ENCODE assay signal across 11 cellular contexts in the genomic region with DNA sequence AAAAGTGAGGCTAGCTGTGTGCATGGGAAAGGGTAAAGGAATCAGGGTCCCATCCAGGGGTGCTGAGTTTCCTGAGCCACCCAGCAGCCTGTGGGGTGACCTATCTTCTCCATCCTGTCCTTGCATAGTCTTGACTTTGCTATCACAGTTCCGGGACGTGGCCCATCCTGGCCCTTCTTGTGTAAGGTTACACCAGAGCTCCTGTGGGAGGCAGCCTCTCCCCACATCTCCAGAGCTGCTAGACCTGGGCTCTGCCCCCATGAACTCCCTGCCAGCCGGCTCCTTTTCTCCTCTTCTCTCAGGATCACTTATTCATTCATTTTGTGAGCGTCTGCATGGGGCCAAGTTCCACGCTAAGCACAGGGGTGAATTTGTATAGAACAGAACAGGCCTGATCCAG.
DNase-seq lines count a peak whose midpoint lies in the region; ATAC-seq and TF ChIP-seq lines count a peak whose summit lies in the region.
"Had no signal": no experiment of that assay in that cellular context is flagged by ENCODE, and none has a peak within 500 bp of the region (broad histone marks: within the 10 kb centered on the region; RNA-seq: fewer than 3 reads in every experiment).

No MANE protein-coding gene starts in this region.

- H3K9me3 Mint-ChIP-seq in activated CD8-positive, alpha-beta T cell treated with anti-CD3 and anti-CD28 coated beads, Interleukin-2, amount 10 ng/mL, durations not matched to agents 7 days and 5 days (ENCODE audit: insufficient read depth): no peaks in the 10 kb centered on the region
- H3K9me3 Mint-ChIP-seq: activated naive CD4-positive, alpha-beta T cell treated with anti-CD3 and anti-CD28 coated beads, Interleukin-2, amount 50 U/mL, for 72 hours; T-helper 1 cell treated with Interleukin-12 subunit alpha and Interleukin-12 subunit beta and Interleukin-4 antibody, amounts not matched to agents 30 μg/mL and 1 μg/mL, for 36 hours had no signal

- CTCF ChIA-PET in activated CD8-positive, alpha-beta T cell treated with anti-CD3 and anti-CD28 coated beads, Interleukin-2, amount 10 ng/mL, durations not matched to agents 7 days and 5 days (lab: Charles Lee): no interaction called here

- peak; percentile 75 for TF ChIP-seq CTCF in AG09309 (IDR thresholded peaks at IDR 0.05; ENCODE audit: control insufficient read depth, insufficient read depth, low read depth, low read length, missing control alignments)
- peak; percentile 43 for TF ChIP-seq CTCF in kidney epithelial cell (IDR thresholded peaks at IDR 0.05; ENCODE audit: insufficient read depth, low read length, poor library complexity, severe bottlenecking)

- H3K4me1 Mint-ChIP-seq in activated CD8-positive, alpha-beta T cell treated with anti-CD3 and anti-CD28 coated beads, Interleukin-2, amount 10 ng/mL, durations not matched to agents 7 days and 5 days (ENCODE audit: low read depth): peaks cover 17% of the 10 kb centered on the region

- H3K27ac Mint-ChIP-seq in activated CD8-positive, alpha-beta T cell treated with anti-CD3 and anti-CD28 coated beads, Interleukin-2, amount 10 ng/mL, durations not matched to agents 7 days and 5 days: no peak overlapping the region
- H3K27ac Mint-ChIP-seq: T-helper 1 cell treated with Interleukin-12 subunit alpha and Interleukin-12 subunit beta and Interleukin-4 antibody, amounts not matched to agents 30 μg/mL and 1 μg/mL, for 36 hours had no signal

- no peak for ATAC-seq in activated CD8-positive, alpha-beta T cell treated with anti-CD3 and anti-CD28 coated beads, Interleukin-2, amount 10 ng/mL, durations not matched to agents 7 days and 5 days

- no peaks in the 10 kb centered on the region for H3K36me3 ChIP-seq in H7 (replicated peaks; ENCODE audit: control insufficient read depth, insufficient read depth, low read length)
- no peaks in the 10 kb centered on the region for H3K36me3 ChIP-seq in kidney epithelial cell (ENCODE audit: control insufficient read depth, insufficient read depth, low read length)

- H3K36me3 Mint-ChIP-seq in activated CD8-positive, alpha-beta T cell treated with anti-CD3 and anti-CD28 coated beads, Interleukin-2, amount 10 ng/mL, durations not matched to agents 7 days and 5 days (ENCODE audit: low read depth): no peaks in the 10 kb centered on the region
- H3K36me3 Mint-ChIP-seq: activated naive CD4-positive, alpha-beta T cell treated with anti-CD3 and anti-CD28 coated beads, Interleukin-2, amount 50 U/mL, for 72 hours had no signal

- peaks cover 21% of the 10 kb centered on the region for H3K27me3 Mint-ChIP-seq in activated CD8-positive, alpha-beta T cell treated with anti-CD3 and anti-CD28 coated beads, Interleukin-2, amount 10 ng/mL, durations not matched to agents 7 days and 5 days (ENCODE audit: low read depth)

- POLR2A ChIA-PET in activated CD8-positive, alpha-beta T cell treated with anti-CD3 and anti-CD28 coated beads, Interleukin-2, amount 10 ng/mL, durations not matched to agents 7 days and 5 days (lab: Charles Lee): no interaction called here

- no peak overlapping the region for H3K4me3 Mint-ChIP-seq in activated CD8-positive, alpha-beta T cell treated with anti-CD3 and anti-CD28 coated beads, Interleukin-2, amount 10 ng/mL, durations not matched to agents 7 days and 5 days
- H3K4me3 Mint-ChIP-seq: T-helper 1 cell treated with Interleukin-12 subunit alpha and Interleukin-12 subunit beta and Interleukin-4 antibody, amounts not matched to agents 30 μg/mL and 1 μg/mL, for 36 hours had no signal

- H3K27me3 ChIP-seq in H7 (ENCODE audit: control insufficient read depth, insufficient read depth, low read length) (no peaks in the 10 kb centered on the region), kidney epithelial cell (ENCODE audit: control insufficient read depth, insufficient read depth, low read length) (no peaks in the 10 kb centered on the region)

- DNase-seq in AG09309 (ENCODE audit: low read depth) (peak; percentile 27), H7 (peak; percentile 50), kidney epithelial cell (ENCODE audit: low read depth) (no peak), SHP77 treated with DMSO at 0.1 percent for 48 hours (lab: John Stamatoyannopoulos, UW) (no peak), NCI-H2196 treated with DMSO at 0.1 percent for 48 hours (lab: John Stamatoyannopoulos, UW; ENCODE audit: unreplicated experiment) (no peak), NOMO-1 treated with dmso at 0.1 percent for 144 hours (lab: John Stamatoyannopoulos, UW; ENCODE audit: unreplicated experiment) (no peak)
- DNase-seq in activated CD8-positive, alpha-beta T cell treated with anti-CD3 and anti-CD28 coated beads, Interleukin-2, amount 10 ng/mL, durations not matched to agents 7 days and 5 days: peak; percentile 21
- DNase-seq in activated CD8-positive, alpha-beta memory T cell treated with anti-CD3 and anti-CD28 coated beads for 24 hours: no peak
- DNase-seq: NCI-H187 treated with DMSO at 0.1 percent for 48 hours had no signal

- H3K4me3 ChIP-seq in AG09309 (ENCODE audit: control insufficient read depth, low read depth, low read length) (no peak overlapping the region), H7 (ENCODE audit: insufficient read depth, low read depth, low read length) (no peak overlapping the region), kidney epithelial cell (ENCODE audit: low read depth, low read length) (no peak overlapping the region)

Comparison
In these comparisons a context has a peak if more than half of its experiments do, and no peak if none do; other contexts are left out.
1. DNase-seq: peak in AG09309 (single experiment), H7 (single experiment) and activated CD8-positive, alpha-beta T cell treated with anti-CD3 and anti-CD28 coated beads, Interleukin-2, amount 10 ng/mL, durations not matched to agents 7 days and 5 days (single experiment); none in kidney epithelial cell (single experiment), SHP77 treated with DMSO at 0.1 percent for 48 hours (single experiment), activated CD8-positive, alpha-beta memory T cell treated with anti-CD3 and anti-CD28 coated beads for 24 hours (single experiment), NCI-H2196 treated with DMSO at 0.1 percent for 48 hours (single experiment) and NOMO-1 treated with dmso at 0.1 percent for 144 hours (single experiment).